In the genomic region with DNA sequence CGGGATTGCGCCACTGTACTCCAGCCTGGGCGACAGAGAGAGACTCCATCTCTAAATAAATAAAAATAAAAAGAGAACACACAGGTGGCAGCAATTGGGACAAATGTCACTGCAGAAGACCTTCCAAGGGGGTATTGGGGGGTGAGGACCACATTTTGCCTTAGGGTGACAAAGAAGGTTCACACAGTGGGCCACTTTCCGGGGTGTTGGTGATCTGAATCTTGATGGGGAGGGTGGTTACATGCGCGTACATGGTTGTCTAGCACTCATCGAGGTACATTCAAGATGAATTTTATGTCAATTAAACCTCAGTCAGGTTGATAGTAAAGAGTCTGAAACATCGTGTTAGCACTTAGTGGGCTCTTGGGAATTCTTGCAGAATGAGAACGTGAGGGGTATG, we compare ENCODE assay signal across 2 cellular contexts.
TF ChIP-seq lines count a peak whose summit lies in the region.

No MANE protein-coding gene starts in this region.

TF ChIP-seq in A549, 52 proteins besides CTCF, POLR2A, EP300 and RAD21 (continued from another document):
- TF ChIP-seq CEBPB (IDR thresholded peaks at IDR 0.05) (no peak), POLR2AphosphoS2 (conservative IDR thresholded peaks at IDR 0.05; ENCODE audit: low read length) (no peak)

TF ChIP-seq in WTC11, 78 proteins besides CTCF, POLR2A, EP300 and RAD21:
- TF ChIP-seq, protein P1, sequence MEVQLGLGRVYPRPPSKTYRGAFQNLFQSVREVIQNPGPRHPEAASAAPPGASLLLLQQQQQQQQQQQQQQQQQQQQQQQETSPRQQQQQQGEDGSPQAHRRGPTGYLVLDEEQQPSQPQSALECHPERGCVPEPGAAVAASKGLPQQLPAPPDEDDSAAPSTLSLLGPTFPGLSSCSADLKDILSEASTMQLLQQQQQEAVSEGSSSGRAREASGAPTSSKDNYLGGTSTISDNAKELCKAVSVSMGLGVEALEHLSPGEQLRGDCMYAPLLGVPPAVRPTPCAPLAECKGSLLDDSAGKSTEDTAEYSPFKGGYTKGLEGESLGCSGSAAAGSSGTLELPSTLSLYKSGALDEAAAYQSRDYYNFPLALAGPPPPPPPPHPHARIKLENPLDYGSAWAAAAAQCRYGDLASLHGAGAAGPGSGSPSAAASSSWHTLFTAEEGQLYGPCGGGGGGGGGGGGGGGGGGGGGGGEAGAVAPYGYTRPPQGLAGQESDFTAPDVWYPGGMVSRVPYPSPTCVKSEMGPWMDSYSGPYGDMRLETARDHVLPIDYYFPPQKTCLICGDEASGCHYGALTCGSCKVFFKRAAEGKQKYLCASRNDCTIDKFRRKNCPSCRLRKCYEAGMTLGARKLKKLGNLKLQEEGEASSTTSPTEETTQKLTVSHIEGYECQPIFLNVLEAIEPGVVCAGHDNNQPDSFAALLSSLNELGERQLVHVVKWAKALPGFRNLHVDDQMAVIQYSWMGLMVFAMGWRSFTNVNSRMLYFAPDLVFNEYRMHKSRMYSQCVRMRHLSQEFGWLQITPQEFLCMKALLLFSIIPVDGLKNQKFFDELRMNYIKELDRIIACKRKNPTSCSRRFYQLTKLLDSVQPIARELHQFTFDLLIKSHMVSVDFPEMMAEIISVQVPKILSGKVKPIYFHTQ (CRISPR knock-in tag; IDR thresholded peaks at IDR 0.05): no peak
- no peak for TF ChIP-seq CBFB (CRISPR knock-in tag; IDR thresholded peaks at IDR 0.05; ENCODE audit: low read depth)
- TF ChIP-seq, protein P2, sequence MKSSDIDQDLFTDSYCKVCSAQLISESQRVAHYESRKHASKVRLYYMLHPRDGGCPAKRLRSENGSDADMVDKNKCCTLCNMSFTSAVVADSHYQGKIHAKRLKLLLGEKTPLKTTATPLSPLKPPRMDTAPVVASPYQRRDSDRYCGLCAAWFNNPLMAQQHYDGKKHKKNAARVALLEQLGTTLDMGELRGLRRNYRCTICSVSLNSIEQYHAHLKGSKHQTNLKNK (CRISPR knock-in tag; IDR thresholded peaks at IDR 0.05): no peak
- no peak for TF ChIP-seq GRHL2 (CRISPR knock-in tag; IDR thresholded peaks at IDR 0.05; ENCODE audit: insufficient replicate concordance, severe bottlenecking)
- no peak for TF ChIP-seq NFATC4 (CRISPR knock-in tag; IDR thresholded peaks at IDR 0.05)
- no peak for TF ChIP-seq SOX15 (CRISPR knock-in tag; IDR thresholded peaks at IDR 0.05)
- no peak for TF ChIP-seq ZNF396 (CRISPR knock-in tag; IDR thresholded peaks at IDR 0.05; ENCODE audit: borderline replicate concordance)
- no peak for TF ChIP-seq GABPB1 (CRISPR knock-in tag; IDR thresholded peaks at IDR 0.05)
- no peak for TF ChIP-seq NFE2L1 (CRISPR knock-in tag; IDR thresholded peaks at IDR 0.05)
- no peak for TF ChIP-seq ETV6 (CRISPR knock-in tag; IDR thresholded peaks at IDR 0.05)
- TF ChIP-seq OVOL2 (CRISPR knock-in tag; IDR thresholded peaks at IDR 0.05; ENCODE audit: borderline replicate concordance): no peak
